Comparison of ENCODE assay signal across 16 cellular contexts in genomic region chr15:59001946-59002345, GRCh38. TPM values are rescaled to one million over a fixed set of nuclear protein-coding genes. Genes with fewer than 3 reads are reported as not detected.
DNase-seq lines count a peak whose midpoint lies in the region; ATAC-seq, FAIRE-seq and TF ChIP-seq lines count a peak whose summit lies in the region.
"Had no signal": no experiment of that assay in that cellular context is flagged by ENCODE, and none has a peak within 500 bp of the region (broad histone marks: within the 10 kb centered on the region; RNA-seq: fewer than 3 reads in every experiment).

No MANE protein-coding gene starts in this region.

- TF ChIP-seq CTCF in OCI-LY3 (IDR thresholded peaks at IDR 0.05; ENCODE audit: low read depth, low read length) = no peak

- no peaks in the 10 kb centered on the region for H3K9me3 ChIP-seq in OCI-LY3 (ENCODE audit: insufficient read depth, low read length)

- H3K27me3 Mint-ChIP-seq in dendritic cell treated with granulocyte-macrophage colony-stimulating factor and Interleukin-4, amounts not matched to agents 40 ng/mL and 50 ng/mL, for 4 days = no peaks in the 10 kb centered on the region
- H3K27me3 Mint-ChIP-seq in stimulated activated naive B cell treated with anti-CD40 and anti-IgM and Interleukin-4, amounts not matched to agents 10 μg/mL and 1 μg/mL and 100 μg/mL, for 72 hours = no peaks in the 10 kb centered on the region

- H2AFZ ChIP-seq in OCI-LY3 (ENCODE audit: low read depth, low read length) = no peak overlapping the region
- H2AFZ ChIP-seq: PC-9 had no signal

- H3K9ac ChIP-seq in OCI-LY3 (ENCODE audit: low read length) = no peak overlapping the region

- H3K4me1 ChIP-seq in OCI-LY3 (ENCODE audit: low read length) = peaks cover 25% of the 10 kb centered on the region

- H3K4me2 ChIP-seq in OCI-LY3 (ENCODE audit: low read length) = peak overlapping the region; percentile 75
- H3K4me2 ChIP-seq: PC-9 had no signal

- no peaks in the 10 kb centered on the region for H3K27me3 ChIP-seq in OCI-LY3 (ENCODE audit: low read depth, low read length)

- peaks cover 80% of the 10 kb centered on the region for H4K20me1 ChIP-seq in OCI-LY3 (ENCODE audit: insufficient read depth, low read length)

- ATAC-seq in stimulated activated naive B cell treated with anti-CD40 and anti-IgM and Interleukin-4, amounts not matched to agents 10 μg/mL and 1 μg/mL and 100 μg/mL, for 72 hours (replicated peaks) = peak in 1 of 2 donors; percentile 8
- ATAC-seq in GM21360 (IDR thresholded peaks at IDR 0.05; ENCODE audit: unreplicated experiment) = no peak

- H3K36me3 Mint-ChIP-seq in dendritic cell treated with granulocyte-macrophage colony-stimulating factor and Interleukin-4, amounts not matched to agents 40 ng/mL and 50 ng/mL, for 4 days (ENCODE audit: low read depth) = peaks cover 40% of the 10 kb centered on the region
- peaks cover 45 to 51% of the 10 kb centered on the region in 2 donors for H3K36me3 Mint-ChIP-seq in stimulated activated naive B cell treated with anti-CD40 and anti-IgM and Interleukin-4, amounts not matched to agents 10 μg/mL and 1 μg/mL and 100 μg/mL, for 72 hours

- peak overlapping the region; percentile 67 for H3K27ac ChIP-seq in OCI-LY3 (ENCODE audit: low read length)
- H3K27ac ChIP-seq: PC-9 had no signal

- no peaks in the 10 kb centered on the region for H3K9me3 Mint-ChIP-seq in dendritic cell treated with granulocyte-macrophage colony-stimulating factor and Interleukin-4, amounts not matched to agents 40 ng/mL and 50 ng/mL, for 4 days
- H3K9me3 Mint-ChIP-seq in stimulated activated naive B cell treated with anti-CD40 and anti-IgM and Interleukin-4, amounts not matched to agents 10 μg/mL and 1 μg/mL and 100 μg/mL, for 72 hours = no peaks in the 10 kb centered on the region
- H3K9me3 Mint-ChIP-seq: H9 had no signal

- intact Hi-C loops in dendritic cell treated with granulocyte-macrophage colony-stimulating factor and Interleukin-4, amounts not matched to agents 40 ng/mL and 50 ng/mL, for 4 days (cut with micrococcal nuclease) = loop anchor here (10.0 kb wide), 1 partner anchor 53 kb away; no protein-coding TSS in a partner anchor

- peaks cover 27% of the 10 kb centered on the region for H3K36me3 ChIP-seq in OCI-LY3 (replicated peaks; ENCODE audit: low read depth, low read length)

- H3K4me3 ChIP-seq in OCI-LY3 (ENCODE audit: low read length) = peak overlapping the region; percentile 30
- H3K4me3 ChIP-seq: PC-9 had no signal

- H3K27ac Mint-ChIP-seq in dendritic cell treated with granulocyte-macrophage colony-stimulating factor and Interleukin-4, amounts not matched to agents 40 ng/mL and 50 ng/mL, for 4 days = peak overlapping the region; percentile 58
- H3K27ac Mint-ChIP-seq in stimulated activated naive B cell treated with anti-CD40 and anti-IgM and Interleukin-4, amounts not matched to agents 10 μg/mL and 1 μg/mL and 100 μg/mL, for 72 hours = peak overlapping the region; percentile 89

- no peak for TF ChIP-seq POLR2A in GM12892 (IDR thresholded peaks at IDR 0.05; ENCODE audit: low read depth, low read length)

- H3K4me1 Mint-ChIP-seq in dendritic cell treated with granulocyte-macrophage colony-stimulating factor and Interleukin-4, amounts not matched to agents 40 ng/mL and 50 ng/mL, for 4 days (ENCODE audit: low read depth) = peaks cover 69% of the 10 kb centered on the region
- H3K4me1 Mint-ChIP-seq in stimulated activated naive B cell treated with anti-CD40 and anti-IgM and Interleukin-4, amounts not matched to agents 10 μg/mL and 1 μg/mL and 100 μg/mL, for 72 hours = peaks cover 32 to 69% of the 10 kb centered on the region in 2 donors

- DNase-seq in GM12892 (ENCODE audit: insufficient read length) (no peak), C1 segment of cervical spinal cord (lab: John Stamatoyannopoulos, UW) (no peak), NCI-H510A treated with DMSO at 0.1 percent for 48 hours (lab: John Stamatoyannopoulos, UW) (no peak)
- no peak for DNase-seq in stimulated activated naive B cell treated with anti-CD40 and anti-IgM and Interleukin-4, amounts not matched to agents 10 μg/mL and 1 μg/mL and 100 μg/mL, for 72 hours
- DNase-seq: H9, NCI-H1092 treated with DMSO at 0.1 percent for 48 hours, NCI-H146, NCI-H2029 treated with DMSO at 0.1 percent for 48 hours, NCI-H2171 treated with DMSO at 0.1 percent for 48 hours, NCI-H446, NCI-H82, PC-9, T-helper 1 cell had no signal

- peaks cover 96% of the 10 kb centered on the region for H3K79me2 ChIP-seq in OCI-LY3 (ENCODE audit: low read length)

- no peak overlapping the region for H3K4me3 Mint-ChIP-seq in dendritic cell treated with granulocyte-macrophage colony-stimulating factor and Interleukin-4, amounts not matched to agents 40 ng/mL and 50 ng/mL, for 4 days
- peak overlapping the region; percentile 54 to 63 for H3K4me3 Mint-ChIP-seq in stimulated activated naive B cell treated with anti-CD40 and anti-IgM and Interleukin-4, amounts not matched to agents 10 μg/mL and 1 μg/mL and 100 μg/mL, for 72 hours
- H3K4me3 Mint-ChIP-seq: H9 had no signal

- FAIRE-seq in GM12892 (lab: Jason Lieb, UNC) = peak; percentile 9

RNA-seq across cellular contexts. Expression of gene RNF111, which starts 14.5 kb away (rescaled TPM):
- 13.4 TPM for polyA plus RNA-seq in GM12892 (2012; ENCODE audit: missing spikeins)
